ENCODE assay signal across 8 cellular contexts in the genomic region with DNA sequence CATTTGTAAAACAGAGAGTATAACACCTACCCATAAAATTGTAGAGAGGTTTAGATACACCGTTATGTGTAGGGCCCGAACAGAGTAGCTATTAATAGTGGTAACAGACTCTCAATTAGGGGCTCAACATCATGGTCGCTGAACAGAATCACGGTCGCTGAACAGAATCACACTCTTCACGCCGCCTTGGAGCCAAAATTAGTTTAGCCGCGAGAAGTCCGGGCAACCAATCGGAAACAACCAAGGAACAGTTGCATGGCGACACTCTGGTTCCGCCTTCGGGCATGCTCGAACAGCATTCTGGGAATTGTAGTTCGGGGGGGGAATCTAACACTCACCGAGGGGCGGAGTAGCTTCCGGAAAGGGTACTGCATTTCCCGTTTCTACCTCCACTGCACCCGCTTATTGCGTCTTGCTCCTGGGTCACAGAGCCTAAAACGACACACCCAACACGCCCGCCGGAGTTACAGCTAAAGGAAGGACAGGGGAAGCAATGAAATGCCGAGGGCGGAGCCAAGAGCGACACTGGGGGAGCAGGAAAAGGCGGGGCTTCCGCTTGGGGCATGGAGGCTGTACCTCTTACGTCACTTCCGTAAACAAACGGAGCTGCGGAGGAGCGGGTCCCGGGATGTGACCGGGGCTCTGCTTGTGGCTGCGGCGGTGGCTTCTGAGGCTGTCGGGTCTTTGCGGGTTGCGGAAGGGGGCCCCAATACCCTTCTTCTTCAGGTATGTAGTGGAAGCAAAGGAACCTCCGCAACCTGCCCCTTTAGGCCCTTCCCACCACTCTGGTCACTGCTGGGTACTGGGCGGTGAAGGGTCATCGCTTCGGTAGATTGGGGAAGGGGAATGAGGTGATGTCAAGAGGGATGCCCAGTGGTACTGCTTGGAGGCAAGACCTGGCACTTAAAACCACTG. TPM values are rescaled to one million over a fixed set of nuclear protein-coding genes. Genes with fewer than 3 reads are reported as not detected.
DNase-seq lines count a peak whose midpoint lies in the region; ATAC-seq and TF ChIP-seq lines count a peak whose summit lies in the region.

Gene CCDC28A (plus strand): TSS at position 593 of the 915 bp plus-strand sequence. CDS start 2,352 bp downstream, outside the sequence.

- TF ChIP-seq POLR2A in esophagus squamous epithelium (IDR thresholded peaks at IDR 0.05) = peak in 3 of 4 donors; percentile 41 to 77 (median 73)

- intact Hi-C loops in esophagus squamous epithelium (cut with DNase I) = no loop called here

- H3K4me2 ChIP-seq in Karpas-422 (ENCODE audit: low read depth, low read length, poor library complexity, severe bottlenecking) = peak within 1 kb of the TSS; percentile 83

- H3K9me2 ChIP-seq in Karpas-422 (replicated peaks; ENCODE audit: insufficient read depth, low read length) = no peaks in the 10 kb centered on the region

- peak within 1 kb of the TSS; percentile 75 for H3K9ac ChIP-seq in Karpas-422 (ENCODE audit: low read length)

- DNase-seq in DMS79 treated with DMSO at 0.1 percent for 48 hours (lab: John Stamatoyannopoulos, UW) = peak; percentile 94
- peak; percentile 99 for DNase-seq in Karpas-422
- DNase-seq in RKO (ENCODE audit: low spot score) = peak; percentile 97
- peak; percentile 86 for DNase-seq in activated T-helper 1 cell treated with Interleukin-2 at 50 U/mL for 16 hours (ENCODE audit: low read depth)
- peak; percentile 94 for DNase-seq in esophagus squamous epithelium (lab: John Stamatoyannopoulos, UW)
- DNase-seq in myocyte (ENCODE audit: low read depth) = peak; percentile 97
- peak; percentile 74 to 89 for DNase-seq in stimulated activated CD8-positive, alpha-beta memory T cell treated with anti-CD3 and anti-CD28 coated beads, Interleukin-7, amount 100 ng/mL, for 48 hours (ENCODE audit: extremely low read depth in 1 of 2, low read depth in 1 of 2)

- peak; percentile 93 for ATAC-seq in GM21825 (IDR thresholded peaks at IDR 0.05; ENCODE audit: unreplicated experiment)

- H3K27me3 ChIP-seq in Karpas-422 (ENCODE audit: low read length) (no peaks in the 10 kb centered on the region), esophagus squamous epithelium (no peaks in the 10 kb centered on the region)

- 0% methylated on average over 24 to 25 of the region's 47 CpGs for WGBS in esophagus squamous epithelium, 2 donors

- H4K20me1 ChIP-seq in Karpas-422 (ENCODE audit: insufficient read depth, low read depth, low read length) = no peaks in the 10 kb centered on the region

- H3K9me3 ChIP-seq in Karpas-422 (ENCODE audit: low read length) (no peaks in the 10 kb centered on the region), esophagus squamous epithelium (no peaks in the 10 kb centered on the region)

- peaks cover 20% of the 10 kb centered on the region for H3K79me2 ChIP-seq in Karpas-422 (ENCODE audit: low read length)

- no peaks in the 10 kb centered on the region for H3K36me3 ChIP-seq in Karpas-422 (ENCODE audit: insufficient read depth, low read length)
- H3K36me3 ChIP-seq in esophagus squamous epithelium = peaks cover 0 to 27% (median 0%) of the 10 kb centered on the region in 3 donors

- peak within 1 kb of the TSS; percentile 79 for H3K4me3 ChIP-seq in Karpas-422 (ENCODE audit: low read length)
- peak within 1 kb of the TSS; percentile 67 to 97 (median 84) for H3K4me3 ChIP-seq in esophagus squamous epithelium

- TF ChIP-seq CTCF in esophagus squamous epithelium (IDR thresholded peaks at IDR 0.05) = peak in 2 of 6 experiments; percentile 19 to 33

- H3K4me1 ChIP-seq in Karpas-422 (ENCODE audit: low read length) (peaks cover 22% of the 10 kb centered on the region), esophagus squamous epithelium (peaks cover 12 to 28% (median 13%) of the 10 kb centered on the region in 3 donors)

- H3K27ac ChIP-seq in Karpas-422 (ENCODE audit: low read length) (peak within 1 kb of the TSS; percentile 80), esophagus squamous epithelium (peak within 1 kb of the TSS; percentile 91 to 98 (median 96))

- peak within 1 kb of the TSS; percentile 88; the same call in 1 of the 2 replicates for H2AFZ ChIP-seq in Karpas-422 (ENCODE audit: low read length)

RNA-seq across cellular contexts. Expression of gene CCDC28A, which starts in this region (rescaled TPM):
- 43.8 and 55.2 TPM in 2 replicates for total RNA-seq in Karpas-422 (2014; rRNA removed; shearing (Covaris generic); ENCODE audit: low replicate concordance)
- total RNA-seq in esophagus squamous epithelium = 10 to 100 TPM in 2 of 4 donors, 1 to 10 TPM in 2; 3.9 to 18.9 (median 9.5) TPM
- 4.4 and 6.7 TPM in 2 replicates for total RNA-seq in myocyte
- 10.0 TPM for polyA plus RNA-seq in myocyte (2012)

Comparison
In these comparisons a context has a peak if more than half of its experiments do, and no peak if none do; other contexts are left out.
1. Peak in every context shown above with its lines: DNase-seq, ATAC-seq, H3K4me3 ChIP-seq and H3K27ac ChIP-seq.